1 cellular context compared by ENCODE assay signal in the genomic region with DNA sequence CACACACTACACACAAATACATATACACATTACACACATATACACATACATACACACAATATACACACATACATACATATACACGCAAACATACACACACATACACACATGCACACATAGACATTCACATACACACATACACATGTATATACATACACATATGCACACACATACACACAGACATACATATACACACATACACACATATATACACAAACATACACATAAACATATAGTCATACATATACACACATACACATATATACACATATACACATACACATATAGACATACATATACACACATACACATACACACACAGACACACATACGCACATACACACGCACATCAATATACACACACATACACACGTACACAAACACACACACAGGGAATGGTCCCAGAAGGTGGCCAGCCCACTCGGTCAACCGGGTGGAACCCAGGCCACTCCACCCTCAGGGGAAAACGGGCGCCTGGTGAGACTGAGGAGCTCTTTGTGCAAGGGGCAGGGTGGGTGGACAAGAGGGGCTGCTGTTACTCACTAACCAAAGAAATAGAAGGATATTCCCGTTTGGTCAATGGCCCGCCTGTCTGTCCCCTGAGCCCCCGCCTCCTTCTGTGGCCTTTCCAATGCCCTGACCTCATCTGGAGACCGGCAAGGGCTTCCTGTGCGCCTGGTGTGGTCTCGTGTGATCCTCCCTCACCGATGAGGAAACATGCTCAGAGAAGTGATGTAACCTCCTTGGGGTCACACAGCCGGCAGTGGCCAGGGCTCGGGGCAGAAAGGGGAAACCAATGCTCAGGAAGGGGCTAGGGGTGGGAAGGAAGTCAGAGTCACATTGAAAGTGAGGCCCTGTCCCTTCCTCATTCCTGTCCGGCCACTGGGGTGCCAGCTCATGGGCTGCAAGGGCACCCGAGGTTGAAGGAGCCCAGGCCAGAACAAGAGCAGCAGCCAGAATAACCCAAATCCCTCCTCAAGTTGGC.
TF ChIP-seq lines count a peak whose summit lies in the region.

No MANE protein-coding gene starts in this region.

TF ChIP-seq in endothelial cell of umbilical vein, 7 proteins besides CTCF, POLR2A, EP300 and RAD21:
- TF ChIP-seq POLR2AphosphoS5 (IDR thresholded peaks at IDR 0.05; ENCODE audit: insufficient read depth, low read depth, low read length) = no peak
- TF ChIP-seq EZH2 (IDR thresholded peaks at IDR 0.05; ENCODE audit: borderline replicate concordance, low read depth, low read length, severe bottlenecking) = no peak
- no peak for TF ChIP-seq MYC (IDR thresholded peaks at IDR 0.05; ENCODE audit: low read depth, low read length)
- no peak for TF ChIP-seq GATA2 (IDR thresholded peaks at IDR 0.05; ENCODE audit: insufficient read depth, insufficient read length, low read depth, low read length)
- no peak for TF ChIP-seq FOS (IDR thresholded peaks at IDR 0.05; ENCODE audit: borderline replicate concordance, insufficient read depth, low read length)
- no peak for TF ChIP-seq JUN (IDR thresholded peaks at IDR 0.05; ENCODE audit: borderline replicate concordance, insufficient read depth, insufficient read length, low read depth)
- TF ChIP-seq, protein P1, sequence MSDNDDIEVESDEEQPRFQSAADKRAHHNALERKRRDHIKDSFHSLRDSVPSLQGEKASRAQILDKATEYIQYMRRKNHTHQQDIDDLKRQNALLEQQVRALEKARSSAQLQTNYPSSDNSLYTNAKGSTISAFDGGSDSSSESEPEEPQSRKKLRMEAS (IDR thresholded peaks at IDR 0.05; ENCODE audit: insufficient read depth, insufficient read length) = no peak
